Comparison of ENCODE assay signal across 8 cellular contexts in the genomic region with DNA sequence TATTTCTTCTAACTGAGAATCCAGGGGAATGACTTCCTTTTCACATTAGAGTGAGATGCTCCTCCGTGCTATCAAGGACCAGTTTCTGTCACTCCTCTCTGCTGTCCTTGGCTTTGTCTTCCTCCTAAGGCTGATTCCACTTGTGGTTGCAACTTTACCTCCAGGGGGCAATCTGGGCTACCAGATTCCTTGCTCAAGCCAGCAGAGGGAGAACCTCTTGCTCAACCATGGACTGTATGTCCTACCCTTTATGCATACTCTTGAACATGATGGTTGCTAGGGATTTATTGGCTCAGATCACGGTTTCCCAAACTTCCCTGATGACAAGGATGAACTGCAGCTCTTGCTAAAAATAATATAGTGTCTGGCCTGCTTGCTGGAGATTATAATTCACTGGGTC. TPM values are rescaled to one million over a fixed set of nuclear protein-coding genes. Genes with fewer than 3 reads are reported as not detected.
DNase-seq lines count a peak whose midpoint lies in the region; ATAC-seq, FAIRE-seq and TF ChIP-seq lines count a peak whose summit lies in the region.

No MANE protein-coding gene starts in this region.

- TF ChIP-seq CTCF in LNCaP clone FGC (IDR thresholded peaks at IDR 0.05; ENCODE audit: control insufficient read depth, extremely low read depth, insufficient read depth) (peak; percentile 91), right atrium auricular region (IDR thresholded peaks at IDR 0.05) (peak in 1 of 2 donors; percentile 64), stomach (IDR thresholded peaks at IDR 0.05) (peak in 2 of 7 experiments; percentile 21 to 25)

- H3K9me3 ChIP-seq in right atrium auricular region (no peaks in the 10 kb centered on the region), stomach (no peaks in the 10 kb centered on the region)
- no peaks in the 10 kb centered on the region for H3K9me3 ChIP-seq in effector memory CD4-positive, alpha-beta T cell (ENCODE audit: control insufficient read depth, low read length)

- no peak for TF ChIP-seq POLR2A in stomach (IDR thresholded peaks at IDR 0.05)

- H3K27ac ChIP-seq in right atrium auricular region (peak overlapping the region; percentile 12 to 57), stomach (no peak overlapping the region)
- no peak overlapping the region for H3K27ac ChIP-seq in effector memory CD4-positive, alpha-beta T cell (ENCODE audit: insufficient read depth, low read length, poor library complexity, severe bottlenecking)

- H3K4me3 ChIP-seq in LNCaP clone FGC (ENCODE audit: low read depth, low read length) (no peak overlapping the region), right atrium auricular region (no peak overlapping the region), stomach (no peak overlapping the region)
- H3K4me3 ChIP-seq in effector memory CD4-positive, alpha-beta T cell (ENCODE audit: insufficient read depth, low read depth, low read length, poor library complexity, severe bottlenecking): no peak overlapping the region

- FAIRE-seq in TTC549 (lab: Jason Lieb, UNC): peak; percentile 5

- peak; percentile 40 for DNase-seq in DMS53 (lab: John Stamatoyannopoulos, UW)
- no peak for DNase-seq in DMS53 treated with DMSO at 0.1 percent for 48 hours (lab: John Stamatoyannopoulos, UW; ENCODE audit: unreplicated experiment)
- DNase-seq in LNCaP clone FGC (ENCODE audit: low read depth): peak; percentile 52
- no peak for DNase-seq in right atrium auricular region (ENCODE audit: low spot score)
- DNase-seq in stomach: no peak
- no peak for DNase-seq in effector memory CD4-positive, alpha-beta T cell

- no peak for TF ChIP-seq EP300 in stomach (IDR thresholded peaks at IDR 0.05)

- WGBS in stomach, 5 donors: 69 to 90% (median 82%) methylated on average over 2 of the region's 2 CpGs

- H3K36me3 ChIP-seq in right atrium auricular region (peaks cover 21% of the 10 kb centered on the region), stomach (peaks cover 0 to 54% (median 35%) of the 10 kb centered on the region in 4 donors)
- peaks cover 5% of the 10 kb centered on the region for H3K36me3 ChIP-seq in effector memory CD4-positive, alpha-beta T cell (ENCODE audit: control insufficient read depth, insufficient read depth, low read length)

- H3K4me1 ChIP-seq in right atrium auricular region: peaks cover 0 to 16% of the 10 kb centered on the region in 2 donors
- peaks cover 0 to 21% (median 2%) of the 10 kb centered on the region in 4 donors for H3K4me1 ChIP-seq in stomach
- no peaks in the 10 kb centered on the region for H3K4me1 ChIP-seq in effector memory CD4-positive, alpha-beta T cell (ENCODE audit: control insufficient read depth, insufficient read depth, low read length, poor library complexity, severe bottlenecking)

- no peak for ATAC-seq in HG02798 (IDR thresholded peaks at IDR 0.05; ENCODE audit: poor library complexity, unreplicated experiment)

- intact Hi-C loops in stomach (cut with DNase I; ENCODE audit: low total_unique reads): no loop called here

- no peaks in the 10 kb centered on the region for H3K27me3 ChIP-seq in right atrium auricular region
- no peaks in the 10 kb centered on the region for H3K27me3 ChIP-seq in stomach
- no peaks in the 10 kb centered on the region for H3K27me3 ChIP-seq in effector memory CD4-positive, alpha-beta T cell (replicated peaks; ENCODE audit: control insufficient read depth, insufficient read depth, low read length, poor library complexity, severe bottlenecking)

RNA-seq across cellular contexts. Expression of gene NNT, which starts 24.0 kb away (rescaled TPM):
- total RNA-seq in right atrium auricular region (100 to 1,000 TPM; 109 to 328 TPM), stomach (100 to 1,000 TPM in 1 of 5 donors, 10 to 100 TPM in 3, 1 to 10 TPM in 1; 8.7 to 127 (median 39.8) TPM)
- polyA plus RNA-seq in stomach: 10 to 100 TPM; 12.5 to 21.2 (median 13.8) TPM

Comparison
In these comparisons a context has a peak if more than half of its experiments do, and no peak if none do; other contexts are left out.
1. DNase-seq: peak in DMS53 (single experiment) and LNCaP clone FGC (single experiment); none in DMS53 treated with DMSO at 0.1 percent for 48 hours (single experiment), right atrium auricular region (single experiment), stomach (single experiment) and effector memory CD4-positive, alpha-beta T cell (0 of 3).
2. H3K27ac ChIP-seq: peak in right atrium auricular region (2 of 2); none in stomach (0 of 5) and effector memory CD4-positive, alpha-beta T cell (single experiment).